ENCODE assay signal across 24 cellular contexts in the genomic region with DNA sequence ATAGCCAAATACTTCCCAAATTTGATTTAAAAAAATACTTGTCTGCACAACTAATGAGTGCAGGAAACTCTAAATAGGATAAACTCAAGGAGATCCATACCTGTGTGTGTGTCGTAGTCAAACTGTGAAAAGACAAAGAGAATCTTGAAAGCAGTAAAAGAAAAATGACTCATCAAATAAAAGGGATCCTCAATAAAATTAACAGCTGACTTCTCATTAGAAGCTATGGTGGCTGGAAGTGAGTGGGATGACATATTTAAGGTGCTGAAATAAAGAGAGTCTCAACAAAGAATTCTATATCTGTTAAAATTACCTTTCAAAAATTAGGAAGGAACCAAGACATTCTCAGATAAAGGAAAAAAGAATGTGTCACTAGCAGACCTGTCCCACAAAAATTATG.
"Had no signal": no experiment of that assay in that cellular context is flagged by ENCODE, and none has a peak within 500 bp of the region (broad histone marks: within the 10 kb centered on the region; RNA-seq: fewer than 3 reads in every experiment).

No MANE protein-coding gene starts in this region.

- DNase-seq: activated CD8-positive, alpha-beta memory T cell treated with anti-CD3 and anti-CD28 coated beads for 24 hours; activated CD8-positive, alpha-beta memory T cell treated with anti-CD3 and anti-CD28 coated beads, Interleukin-2, amount 50 U/mL, for 48 hours; activated effector memory CD4-positive, alpha-beta T cell treated with Interleukin-2 at 50 U/mL for 16 hours; activated naive CD4-positive, alpha-beta T cell treated with anti-CD3 and anti-CD28 coated beads, Interleukin-2, amount 10 ng/mL, durations not matched to agents 7 days and 5 days; activated naive CD8-positive, alpha-beta T cell treated with anti-CD3 and anti-CD28 coated beads, Interleukin-2, amount 50 U/mL, for 24 hours; activated T-cell treated with anti-CD3 and anti-CD28 coated beads, Interleukin-2, amount 50 U/mL, for 48 hours; aorta; brain microvascular endothelial cell; central memory CD4-positive, alpha-beta T cell; dorsolateral prefrontal cortex; foreskin keratinocyte; hypothalamus; lower lobe of right lung; nephron progenitor cell; nucleus accumbens; posterior cingulate gyrus; stimulated activated CD4-positive, alpha-beta T cell treated with anti-CD3 and anti-CD28 coated beads, Interleukin-2, amount 100 ng/mL, for 24 hours; stimulated activated naive CD4-positive, alpha-beta T cell treated with Interleukin-2 at 50 U/mL for 16 hours; thyroid gland had no signal

- H3K4me3 ChIP-seq: dorsolateral prefrontal cortex, lower lobe of right lung, thyroid gland had no signal

- H3K4me1 ChIP-seq: foreskin keratinocyte had no signal

- ATAC-seq: activated CD4-positive, CD25-positive, alpha-beta regulatory T cell treated with anti-CD3 and anti-CD28 coated beads, Interleukin-2, amount 50 U/mL, for 24 hours; activated naive CD8-positive, alpha-beta T cell treated with anti-CD3 and anti-CD28 coated beads, Interleukin-2, amount 50 U/mL, for 24 hours; foreskin keratinocyte; lower lobe of right lung had no signal

- H3K27ac ChIP-seq: brain microvascular endothelial cell, dorsolateral prefrontal cortex, epithelial cell of prostate, foreskin keratinocyte, lower lobe of right lung, thyroid gland had no signal

- H3K9me3 ChIP-seq: thyroid gland had no signal

- FAIRE-seq: colon, keratinocyte, urothelium cell line had no signal
